1 cellular context compared by ENCODE assay signal in the genomic region with DNA sequence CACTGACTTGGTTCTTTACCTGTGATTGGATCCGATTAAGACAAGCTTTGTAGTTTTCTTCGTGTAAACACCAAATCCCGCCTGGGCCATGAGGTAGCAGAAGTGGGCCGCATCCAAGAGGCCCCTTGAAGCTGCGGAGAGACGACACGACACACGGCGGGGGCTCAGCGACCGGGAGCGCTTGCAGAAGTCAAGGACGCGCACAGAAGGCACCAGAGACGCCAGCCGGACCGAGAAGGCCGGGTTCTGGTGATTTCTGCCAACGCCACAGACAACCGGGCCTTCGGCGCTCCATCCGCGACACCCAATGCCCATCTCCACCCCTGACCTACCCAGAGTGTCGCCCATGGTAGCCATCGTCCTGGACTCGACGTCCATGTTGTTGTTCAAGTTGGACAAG.
TF ChIP-seq lines count a peak whose summit lies in the region.

No MANE protein-coding gene starts in this region.

TF ChIP-seq in HepG2, 621 proteins besides CTCF, POLR2A, EP300 and RAD21:
- TF ChIP-seq ZNF747 (CRISPR knock-in tag; IDR thresholded peaks at IDR 0.05; ENCODE audit: borderline replicate concordance) (no peak), AGO2 (optimal IDR thresholded peaks at IDR 0.05; ENCODE audit: low read depth, low read length) (peak; percentile 41), ZNF703 (CRISPR knock-in tag; IDR thresholded peaks at IDR 0.05; ENCODE audit: borderline replicate concordance) (no peak)
- TF ChIP-seq, protein P1, sequence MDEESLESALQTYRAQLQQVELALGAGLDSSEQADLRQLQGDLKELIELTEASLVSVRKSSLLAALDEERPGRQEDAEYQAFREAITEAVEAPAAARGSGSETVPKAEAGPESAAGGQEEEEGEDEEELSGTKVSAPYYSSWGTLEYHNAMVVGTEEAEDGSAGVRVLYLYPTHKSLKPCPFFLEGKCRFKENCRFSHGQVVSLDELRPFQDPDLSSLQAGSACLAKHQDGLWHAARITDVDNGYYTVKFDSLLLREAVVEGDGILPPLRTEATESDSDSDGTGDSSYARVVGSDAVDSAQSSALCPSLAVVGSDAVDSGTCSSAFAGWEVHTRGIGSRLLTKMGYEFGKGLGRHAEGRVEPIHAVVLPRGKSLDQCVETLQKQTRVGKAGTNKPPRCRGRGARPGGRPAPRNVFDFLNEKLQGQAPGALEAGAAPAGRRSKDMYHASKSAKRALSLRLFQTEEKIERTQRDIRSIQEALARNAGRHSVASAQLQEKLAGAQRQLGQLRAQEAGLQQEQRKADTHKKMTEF (CRISPR knock-in tag; IDR thresholded peaks at IDR 0.05): no peak
TF ChIP-seq in HepG2: peak in this region for 1.
